In the genomic region with DNA sequence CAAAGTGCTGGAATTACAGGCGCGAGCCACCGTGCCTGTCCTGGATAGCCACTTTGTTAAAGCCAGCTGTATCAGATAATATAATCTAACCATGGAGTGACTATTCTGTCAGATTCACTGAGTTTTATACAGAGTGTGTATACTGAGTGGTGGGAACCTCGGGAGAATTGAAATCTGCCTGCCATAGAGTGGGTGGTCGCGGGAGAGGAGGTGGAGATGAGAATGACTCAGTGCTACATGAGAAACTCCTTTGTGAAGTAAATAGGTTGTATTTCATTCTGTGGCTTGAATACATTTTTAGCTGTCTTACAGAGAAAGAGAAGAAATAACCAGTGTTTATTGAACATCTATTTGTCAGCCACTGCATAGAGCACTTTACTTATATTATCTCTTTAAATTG, we compare ENCODE assay signal across 1 cellular context.
TF ChIP-seq lines count a peak whose summit lies in the region.

No MANE protein-coding gene starts in this region.

TF ChIP-seq in WTC11, 78 proteins besides CTCF, POLR2A, EP300 and RAD21:
- TF ChIP-seq, protein P1, sequence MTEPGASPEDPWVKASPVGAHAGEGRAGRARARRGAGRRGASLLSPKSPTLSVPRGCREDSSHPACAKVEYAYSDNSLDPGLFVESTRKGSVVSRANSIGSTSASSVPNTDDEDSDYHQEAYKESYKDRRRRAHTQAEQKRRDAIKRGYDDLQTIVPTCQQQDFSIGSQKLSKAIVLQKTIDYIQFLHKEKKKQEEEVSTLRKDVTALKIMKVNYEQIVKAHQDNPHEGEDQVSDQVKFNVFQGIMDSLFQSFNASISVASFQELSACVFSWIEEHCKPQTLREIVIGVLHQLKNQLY (CRISPR knock-in tag; IDR thresholded peaks at IDR 0.05), result no peak
- TF ChIP-seq, protein P2, sequence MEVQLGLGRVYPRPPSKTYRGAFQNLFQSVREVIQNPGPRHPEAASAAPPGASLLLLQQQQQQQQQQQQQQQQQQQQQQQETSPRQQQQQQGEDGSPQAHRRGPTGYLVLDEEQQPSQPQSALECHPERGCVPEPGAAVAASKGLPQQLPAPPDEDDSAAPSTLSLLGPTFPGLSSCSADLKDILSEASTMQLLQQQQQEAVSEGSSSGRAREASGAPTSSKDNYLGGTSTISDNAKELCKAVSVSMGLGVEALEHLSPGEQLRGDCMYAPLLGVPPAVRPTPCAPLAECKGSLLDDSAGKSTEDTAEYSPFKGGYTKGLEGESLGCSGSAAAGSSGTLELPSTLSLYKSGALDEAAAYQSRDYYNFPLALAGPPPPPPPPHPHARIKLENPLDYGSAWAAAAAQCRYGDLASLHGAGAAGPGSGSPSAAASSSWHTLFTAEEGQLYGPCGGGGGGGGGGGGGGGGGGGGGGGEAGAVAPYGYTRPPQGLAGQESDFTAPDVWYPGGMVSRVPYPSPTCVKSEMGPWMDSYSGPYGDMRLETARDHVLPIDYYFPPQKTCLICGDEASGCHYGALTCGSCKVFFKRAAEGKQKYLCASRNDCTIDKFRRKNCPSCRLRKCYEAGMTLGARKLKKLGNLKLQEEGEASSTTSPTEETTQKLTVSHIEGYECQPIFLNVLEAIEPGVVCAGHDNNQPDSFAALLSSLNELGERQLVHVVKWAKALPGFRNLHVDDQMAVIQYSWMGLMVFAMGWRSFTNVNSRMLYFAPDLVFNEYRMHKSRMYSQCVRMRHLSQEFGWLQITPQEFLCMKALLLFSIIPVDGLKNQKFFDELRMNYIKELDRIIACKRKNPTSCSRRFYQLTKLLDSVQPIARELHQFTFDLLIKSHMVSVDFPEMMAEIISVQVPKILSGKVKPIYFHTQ (CRISPR knock-in tag; IDR thresholded peaks at IDR 0.05), result no peak
- no peak for TF ChIP-seq FOXJ3 (CRISPR knock-in tag; IDR thresholded peaks at IDR 0.05; ENCODE audit: borderline replicate concordance)
- TF ChIP-seq EMX1 (CRISPR knock-in tag; IDR thresholded peaks at IDR 0.05), result no peak
- no peak for TF ChIP-seq ZNF121 (CRISPR knock-in tag; IDR thresholded peaks at IDR 0.05)
- no peak for TF ChIP-seq CBFB (CRISPR knock-in tag; IDR thresholded peaks at IDR 0.05; ENCODE audit: low read depth)
- TF ChIP-seq TP53 (CRISPR knock-in tag; IDR thresholded peaks at IDR 0.05), result no peak
- TF ChIP-seq, protein P3, sequence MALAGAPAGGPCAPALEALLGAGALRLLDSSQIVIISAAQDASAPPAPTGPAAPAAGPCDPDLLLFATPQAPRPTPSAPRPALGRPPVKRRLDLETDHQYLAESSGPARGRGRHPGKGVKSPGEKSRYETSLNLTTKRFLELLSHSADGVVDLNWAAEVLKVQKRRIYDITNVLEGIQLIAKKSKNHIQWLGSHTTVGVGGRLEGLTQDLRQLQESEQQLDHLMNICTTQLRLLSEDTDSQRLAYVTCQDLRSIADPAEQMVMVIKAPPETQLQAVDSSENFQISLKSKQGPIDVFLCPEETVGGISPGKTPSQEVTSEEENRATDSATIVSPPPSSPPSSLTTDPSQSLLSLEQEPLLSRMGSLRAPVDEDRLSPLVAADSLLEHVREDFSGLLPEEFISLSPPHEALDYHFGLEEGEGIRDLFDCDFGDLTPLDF (CRISPR knock-in tag; IDR thresholded peaks at IDR 0.05), result no peak
- TF ChIP-seq, protein P4, sequence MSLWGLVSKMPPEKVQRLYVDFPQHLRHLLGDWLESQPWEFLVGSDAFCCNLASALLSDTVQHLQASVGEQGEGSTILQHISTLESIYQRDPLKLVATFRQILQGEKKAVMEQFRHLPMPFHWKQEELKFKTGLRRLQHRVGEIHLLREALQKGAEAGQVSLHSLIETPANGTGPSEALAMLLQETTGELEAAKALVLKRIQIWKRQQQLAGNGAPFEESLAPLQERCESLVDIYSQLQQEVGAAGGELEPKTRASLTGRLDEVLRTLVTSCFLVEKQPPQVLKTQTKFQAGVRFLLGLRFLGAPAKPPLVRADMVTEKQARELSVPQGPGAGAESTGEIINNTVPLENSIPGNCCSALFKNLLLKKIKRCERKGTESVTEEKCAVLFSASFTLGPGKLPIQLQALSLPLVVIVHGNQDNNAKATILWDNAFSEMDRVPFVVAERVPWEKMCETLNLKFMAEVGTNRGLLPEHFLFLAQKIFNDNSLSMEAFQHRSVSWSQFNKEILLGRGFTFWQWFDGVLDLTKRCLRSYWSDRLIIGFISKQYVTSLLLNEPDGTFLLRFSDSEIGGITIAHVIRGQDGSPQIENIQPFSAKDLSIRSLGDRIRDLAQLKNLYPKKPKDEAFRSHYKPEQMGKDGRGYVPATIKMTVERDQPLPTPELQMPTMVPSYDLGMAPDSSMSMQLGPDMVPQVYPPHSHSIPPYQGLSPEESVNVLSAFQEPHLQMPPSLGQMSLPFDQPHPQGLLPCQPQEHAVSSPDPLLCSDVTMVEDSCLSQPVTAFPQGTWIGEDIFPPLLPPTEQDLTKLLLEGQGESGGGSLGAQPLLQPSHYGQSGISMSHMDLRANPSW (CRISPR knock-in tag; conservative IDR thresholded peaks at IDR 0.05; ENCODE audit: low read depth), result no peak
- no peak for TF ChIP-seq JAZF1 (CRISPR knock-in tag; IDR thresholded peaks at IDR 0.05)
- no peak for TF ChIP-seq NFE2L1 (CRISPR knock-in tag; IDR thresholded peaks at IDR 0.05)
- TF ChIP-seq, protein P5, sequence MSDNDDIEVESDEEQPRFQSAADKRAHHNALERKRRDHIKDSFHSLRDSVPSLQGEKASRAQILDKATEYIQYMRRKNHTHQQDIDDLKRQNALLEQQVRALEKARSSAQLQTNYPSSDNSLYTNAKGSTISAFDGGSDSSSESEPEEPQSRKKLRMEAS (CRISPR knock-in tag; IDR thresholded peaks at IDR 0.05), result no peak
- TF ChIP-seq, protein P6, sequence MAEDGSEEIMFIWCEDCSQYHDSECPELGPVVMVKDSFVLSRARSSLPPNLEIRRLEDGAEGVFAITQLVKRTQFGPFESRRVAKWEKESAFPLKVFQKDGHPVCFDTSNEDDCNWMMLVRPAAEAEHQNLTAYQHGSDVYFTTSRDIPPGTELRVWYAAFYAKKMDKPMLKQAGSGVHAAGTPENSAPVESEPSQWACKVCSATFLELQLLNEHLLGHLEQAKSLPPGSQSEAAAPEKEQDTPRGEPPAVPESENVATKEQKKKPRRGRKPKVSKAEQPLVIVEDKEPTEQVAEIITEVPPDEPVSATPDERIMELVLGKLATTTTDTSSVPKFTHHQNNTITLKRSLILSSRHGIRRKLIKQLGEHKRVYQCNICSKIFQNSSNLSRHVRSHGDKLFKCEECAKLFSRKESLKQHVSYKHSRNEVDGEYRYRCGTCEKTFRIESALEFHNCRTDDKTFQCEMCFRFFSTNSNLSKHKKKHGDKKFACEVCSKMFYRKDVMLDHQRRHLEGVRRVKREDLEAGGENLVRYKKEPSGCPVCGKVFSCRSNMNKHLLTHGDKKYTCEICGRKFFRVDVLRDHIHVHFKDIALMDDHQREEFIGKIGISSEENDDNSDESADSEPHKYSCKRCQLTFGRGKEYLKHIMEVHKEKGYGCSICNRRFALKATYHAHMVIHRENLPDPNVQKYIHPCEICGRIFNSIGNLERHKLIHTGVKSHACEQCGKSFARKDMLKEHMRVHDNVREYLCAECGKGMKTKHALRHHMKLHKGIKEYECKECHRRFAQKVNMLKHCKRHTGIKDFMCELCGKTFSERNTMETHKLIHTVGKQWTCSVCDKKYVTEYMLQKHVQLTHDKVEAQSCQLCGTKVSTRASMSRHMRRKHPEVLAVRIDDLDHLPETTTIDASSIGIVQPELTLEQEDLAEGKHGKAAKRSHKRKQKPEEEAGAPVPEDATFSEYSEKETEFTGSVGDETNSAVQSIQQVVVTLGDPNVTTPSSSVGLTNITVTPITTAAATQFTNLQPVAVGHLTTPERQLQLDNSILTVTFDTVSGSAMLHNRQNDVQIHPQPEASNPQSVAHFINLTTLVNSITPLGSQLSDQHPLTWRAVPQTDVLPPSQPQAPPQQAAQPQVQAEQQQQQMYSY (CRISPR knock-in tag; IDR thresholded peaks at IDR 0.05), result no peak
- no peak for TF ChIP-seq ZNF219 (CRISPR knock-in tag; IDR thresholded peaks at IDR 0.05; ENCODE audit: borderline replicate concordance)
- no peak for TF ChIP-seq ZNF423 (CRISPR knock-in tag; IDR thresholded peaks at IDR 0.05)
TF ChIP-seq in WTC11: peak in this region for 0.
